ENCODE assay signal across 8 cellular contexts in the genomic region with DNA sequence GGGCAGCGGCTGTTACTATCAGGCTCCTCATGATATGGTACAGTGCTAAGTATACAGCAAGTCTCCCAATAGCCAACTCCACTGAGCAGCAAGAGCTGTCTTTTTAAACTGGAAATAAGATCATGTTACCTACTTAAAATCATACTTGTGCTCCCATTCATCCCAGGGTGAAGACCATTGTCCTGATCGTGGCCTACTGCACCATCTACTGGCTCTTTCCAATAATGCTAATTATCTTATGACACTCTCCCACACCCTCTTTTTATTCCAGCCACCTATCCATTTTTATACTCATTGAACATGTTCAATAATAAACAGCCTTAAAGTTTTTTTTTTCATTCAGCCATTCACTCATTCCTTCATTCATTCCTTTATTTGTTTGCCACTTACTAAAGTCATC.
DNase-seq lines count a peak whose midpoint lies in the region; TF ChIP-seq lines count a peak whose summit lies in the region.

No MANE protein-coding gene starts in this region.

- H3K36me3 ChIP-seq in BJ (ENCODE audit: control insufficient read depth, insufficient read depth, low read length) = no peaks in the 10 kb centered on the region; the same call in 1 of the 2 replicates

- CTCF ChIA-PET in BJ (lab: Yijun Ruan, JAX) = no interaction called here
- CTCF ChIA-PET in GM10248 (lab: Yijun Ruan, JAX) = interaction anchor here (1.1 to 2.5 kb wide), 5 partner anchors 8 to 32 kb away, joined by 3 to 14 read pairs (median 4); no protein-coding TSS in a partner anchor

- H3K4me3 ChIP-seq in BJ (ENCODE audit: low read depth, low read length) = no peak overlapping the region
- no peak overlapping the region for H3K4me3 ChIP-seq in coronary artery

- no peaks in the 10 kb centered on the region for H3K27me3 ChIP-seq in BJ (ENCODE audit: control insufficient read depth, insufficient read depth, low read length)

- no peak overlapping the region for H3K27ac ChIP-seq in coronary artery

- TF ChIP-seq CTCF in BJ (IDR thresholded peaks at IDR 0.05; ENCODE audit: insufficient read depth, low read depth, low read length) = peak; percentile 40
- TF ChIP-seq CTCF in GM10248 (IDR thresholded peaks at IDR 0.05; ENCODE audit: control extremely low read depth, extremely low read depth, low read depth, missing control alignments) = no peak
- no peak for TF ChIP-seq CTCF in coronary artery (IDR thresholded peaks at IDR 0.05)

- DNase-seq in BJ (ENCODE audit: low read depth) = no peak
- peak; percentile 47 for DNase-seq in KBM-7
- DNase-seq in amniotic epithelial cell (ENCODE audit: low read depth) = peak; percentile 29
- peak; percentile 14 for DNase-seq in kidney tubule cell (ENCODE audit: low spot score)
- no peak for DNase-seq in GM10248 (ENCODE audit: extremely low spot score)
- no peak for DNase-seq in activated T-cell treated with anti-CD3 and anti-CD28 coated beads, Interleukin-2, amount 50 U/mL, for 48 hours
- no peak for DNase-seq in stimulated activated CD4-positive, alpha-beta T cell treated with anti-CD3 and anti-CD28 coated beads, Interleukin-12 subunit alpha, Interleukin-12 subunit beta, amount 100 ng/mL, for 4 hours
- DNase-seq in coronary artery (ENCODE audit: low spot score) = no peak

- POLR2A ChIA-PET in BJ (lab: Charles Lee) (no interaction called here), GM10248 (lab: Yijun Ruan, JAX) (no interaction called here)

- in situ Hi-C loops in KBM-7 (cut with MboI; ENCODE audit: low pct_unique_long_range_greater_than_20kb, low sequenced_read_pairs) = no loop called here

Comparison
In these comparisons a context has a peak if more than half of its experiments do, and no peak if none do; other contexts are left out.
1. DNase-seq: peak in KBM-7 (single experiment), amniotic epithelial cell (single experiment) and kidney tubule cell (single experiment); none in BJ (single experiment), GM10248 (single experiment), activated T-cell treated with anti-CD3 and anti-CD28 coated beads, Interleukin-2, amount 50 U/mL, for 48 hours (0 of 2), stimulated activated CD4-positive, alpha-beta T cell treated with anti-CD3 and anti-CD28 coated beads, Interleukin-12 subunit alpha, Interleukin-12 subunit beta, amount 100 ng/mL, for 4 hours (single experiment) and coronary artery (single experiment).